ENCODE assay signal across 1 cellular context in the genomic region with DNA sequence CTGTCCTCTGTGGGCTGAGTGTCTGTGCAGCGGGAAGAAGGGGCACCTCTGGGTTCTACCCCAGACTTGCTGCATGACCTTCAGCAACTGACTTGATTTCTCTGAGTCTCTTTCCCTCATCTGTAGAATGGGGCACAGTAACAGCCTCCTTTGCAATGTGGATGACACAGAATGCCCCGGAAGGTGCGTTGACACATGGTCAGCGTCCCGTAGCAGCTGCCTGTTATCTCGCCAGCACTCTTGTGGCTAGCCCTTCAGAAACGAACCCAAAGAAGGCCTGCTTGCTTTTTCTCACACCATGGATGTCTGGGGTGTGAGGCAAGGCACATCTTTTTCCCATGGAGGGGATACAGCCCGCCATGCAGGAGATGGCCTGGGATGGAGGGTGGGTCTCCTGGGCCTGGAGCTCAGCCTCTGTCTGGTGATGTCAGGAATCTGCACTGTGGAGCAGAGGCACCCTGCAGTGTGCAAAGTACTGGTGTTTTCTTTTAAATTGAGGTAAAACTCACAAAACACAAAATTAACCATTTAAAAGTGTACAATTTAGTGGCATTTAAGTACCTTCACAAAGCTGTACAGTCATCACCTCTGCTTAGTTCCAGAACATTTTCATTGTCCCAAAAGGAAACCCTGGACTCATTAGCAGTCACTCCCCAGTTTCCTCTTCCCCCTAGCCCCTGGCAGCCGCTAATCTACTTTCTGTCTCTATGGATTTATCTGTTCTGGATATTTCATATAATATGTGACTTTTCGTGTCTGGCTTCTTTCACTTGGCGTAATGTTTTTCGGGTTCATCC.
TF ChIP-seq lines count a peak whose summit lies in the region.

No MANE protein-coding gene starts in this region.

TF ChIP-seq in K562, 482 proteins besides CTCF, POLR2A, EP300 and RAD21:
- TF ChIP-seq CXXC5 (CRISPR knock-in tag; IDR thresholded peaks at IDR 0.05) (peak; percentile 46; the same call in 1 of the 2 replicates), RBM14 (IDR thresholded peaks at IDR 0.05; ENCODE audit: borderline replicate concordance, insufficient read depth, low read depth, low read length) (no peak), TEAD4 (IDR thresholded peaks at IDR 0.05; ENCODE audit: low read length) (peak; percentile 14; the same call in 1 of the 2 replicates), TEAD4 (CRISPR knock-in tag; IDR thresholded peaks at IDR 0.05; ENCODE audit: borderline replicate concordance) (no peak), L3MBTL2 (IDR thresholded peaks at IDR 0.05) (peak; percentile 46; the same call in 1 of the 2 replicates), ASH1L (IDR thresholded peaks at IDR 0.05; ENCODE audit: borderline replicate concordance, low read depth, partially characterized antibody) (no peak), PTBP1 (IDR thresholded peaks at IDR 0.05; ENCODE audit: low read depth, low read length) (no peak), NFIX (CRISPR knock-in tag; IDR thresholded peaks at IDR 0.05; ENCODE audit: low read depth) (no peak)
- TF ChIP-seq, protein P1, sequence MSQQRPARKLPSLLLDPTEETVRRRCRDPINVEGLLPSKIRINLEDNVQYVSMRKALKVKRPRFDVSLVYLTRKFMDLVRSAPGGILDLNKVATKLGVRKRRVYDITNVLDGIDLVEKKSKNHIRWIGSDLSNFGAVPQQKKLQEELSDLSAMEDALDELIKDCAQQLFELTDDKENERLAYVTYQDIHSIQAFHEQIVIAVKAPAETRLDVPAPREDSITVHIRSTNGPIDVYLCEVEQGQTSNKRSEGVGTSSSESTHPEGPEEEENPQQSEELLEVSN (IDR thresholded peaks at IDR 0.05; ENCODE audit: borderline replicate concordance in 1 of 2, extremely low read depth in 1 of 2, insufficient read depth in 1 of 2, insufficient read length in 1 of 2, low read depth in 1 of 2, low read length in 1 of 2, poor library complexity in 1 of 2, severe bottlenecking in 1 of 2), result peak in 1 of 2 experiments; percentile 34
- TF ChIP-seq, protein P2, sequence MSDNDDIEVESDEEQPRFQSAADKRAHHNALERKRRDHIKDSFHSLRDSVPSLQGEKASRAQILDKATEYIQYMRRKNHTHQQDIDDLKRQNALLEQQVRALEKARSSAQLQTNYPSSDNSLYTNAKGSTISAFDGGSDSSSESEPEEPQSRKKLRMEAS (CRISPR knock-in tag; IDR thresholded peaks at IDR 0.05), result peak; percentile 68
- TF ChIP-seq, protein P3, sequence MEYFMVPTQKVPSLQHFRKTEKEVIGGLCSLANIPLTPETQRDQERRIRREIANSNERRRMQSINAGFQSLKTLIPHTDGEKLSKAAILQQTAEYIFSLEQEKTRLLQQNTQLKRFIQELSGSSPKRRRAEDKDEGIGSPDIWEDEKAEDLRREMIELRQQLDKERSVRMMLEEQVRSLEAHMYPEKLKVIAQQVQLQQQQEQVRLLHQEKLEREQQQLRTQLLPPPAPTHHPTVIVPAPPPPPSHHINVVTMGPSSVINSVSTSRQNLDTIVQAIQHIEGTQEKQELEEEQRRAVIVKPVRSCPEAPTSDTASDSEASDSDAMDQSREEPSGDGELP (CRISPR knock-in tag; IDR thresholded peaks at IDR 0.05; ENCODE audit: borderline replicate concordance), result peak; percentile 64; the same call in 1 of the 2 replicates
